Comparison of ENCODE assay signal across 21 cellular contexts in genomic region chr9:89281106-89281505, GRCh38.
"Had no signal": no experiment of that assay in that cellular context is flagged by ENCODE, and none has a peak within 500 bp of the region (broad histone marks: within the 10 kb centered on the region; RNA-seq: fewer than 3 reads in every experiment).

No MANE protein-coding gene starts in this region.

- H3K9me3 ChIP-seq: Peyer's patch had no signal

- DNase-seq: activated CD4-positive, alpha-beta memory T cell treated with anti-CD3 and anti-CD28 coated beads for 36 hours; activated CD4-positive, alpha-beta T cell treated with anti-CD3 and anti-CD28 coated beads, Interleukin-2, amount 10 ng/mL, durations not matched to agents 7 days and 5 days; activated CD4-positive, CD25-positive, alpha-beta regulatory T cell treated with anti-CD3 and anti-CD28 coated beads, Interleukin-2, amount 50 U/mL, for 72 hours; activated CD8-positive, alpha-beta memory T cell treated with anti-CD3 and anti-CD28 coated beads for 24 hours; amniotic stem cell; Karpas-422; NCI-H1105 treated with DMSO at 0.1 percent for 48 hours; NCI-H1436 treated with DMSO at 0.1 percent for 48 hours; NCI-H187; NCI-H2081; NCI-H446; NCI-H524; Peyer's patch; SHP77 had no signal

- H3K27me3 ChIP-seq: Peyer's patch had no signal

- H3K4me1 Mint-ChIP-seq: brain had no signal

- H3K4me3 ChIP-seq: K562, Peyer's patch had no signal

- H3K27ac ChIP-seq: Peyer's patch, RWPE1 had no signal

- H3K36me3 ChIP-seq: Peyer's patch had no signal

- H3K36me3 Mint-ChIP-seq: activated CD4-positive, alpha-beta memory T cell treated with anti-CD3 and anti-CD28 coated beads for 36 hours; activated naive CD4-positive, alpha-beta T cell treated with anti-CD3 and anti-CD28 coated beads, Interleukin-2, amount 50 U/mL, for 24 hours had no signal

- H3K4me3 Mint-ChIP-seq: activated CD4-positive, alpha-beta memory T cell treated with anti-CD3 and anti-CD28 coated beads for 36 hours; activated CD4-positive, alpha-beta T cell treated with anti-CD3 and anti-CD28 coated beads, Interleukin-2, amount 10 ng/mL, durations not matched to agents 7 days and 5 days; activated naive CD4-positive, alpha-beta T cell treated with anti-CD3 and anti-CD28 coated beads, Interleukin-2, amount 50 U/mL, for 24 hours; brain; central memory CD8-positive, alpha-beta T cell; T-helper 1 cell treated with Interleukin-12 subunit alpha and Interleukin-12 subunit beta and Interleukin-4 antibody, amounts not matched to agents 30 μg/mL and 1 μg/mL, for 36 hours; WTC11 had no signal

- H3K4me1 ChIP-seq: Peyer's patch had no signal

- H3K9me3 Mint-ChIP-seq: activated CD4-positive, alpha-beta memory T cell treated with anti-CD3 and anti-CD28 coated beads for 36 hours had no signal

- H3K27me3 Mint-ChIP-seq: activated naive CD4-positive, alpha-beta T cell treated with anti-CD3 and anti-CD28 coated beads, Interleukin-2, amount 50 U/mL, for 24 hours; brain had no signal

- H3K27ac Mint-ChIP-seq: activated CD4-positive, alpha-beta memory T cell treated with anti-CD3 and anti-CD28 coated beads for 36 hours; activated CD4-positive, alpha-beta T cell treated with anti-CD3 and anti-CD28 coated beads, Interleukin-2, amount 10 ng/mL, durations not matched to agents 7 days and 5 days; activated naive CD4-positive, alpha-beta T cell treated with anti-CD3 and anti-CD28 coated beads, Interleukin-2, amount 50 U/mL, for 24 hours; brain; T-helper 1 cell treated with Interleukin-12 subunit alpha and Interleukin-12 subunit beta and Interleukin-4 antibody, amounts not matched to agents 30 μg/mL and 1 μg/mL, for 36 hours; WTC11 had no signal
